Comparison of ENCODE assay signal across 8 cellular contexts in genomic region chrX:101931104-101931493, GRCh38. TPM values are rescaled to one million over a fixed set of nuclear protein-coding genes. Genes with fewer than 3 reads are reported as not detected.
DNase-seq lines count a peak whose midpoint lies in the region; ATAC-seq and TF ChIP-seq lines count a peak whose summit lies in the region.

No MANE protein-coding gene starts in this region.

- H3K4me3 ChIP-seq in iPS-18c (ENCODE audit: insufficient read depth, low read depth, low read length), result peak overlapping the region; percentile 44
- H3K4me3 ChIP-seq in mucosa of descending colon, result no peak overlapping the region

- DNase-seq in NCI-H2196 (lab: John Stamatoyannopoulos, UW; ENCODE audit: unreplicated experiment) (peak; percentile 6), NCI-H2196 treated with DMSO at 0.1 percent for 48 hours (lab: John Stamatoyannopoulos, UW; ENCODE audit: unreplicated experiment) (no peak), cerebellar cortex (ENCODE audit: low spot score) (no peak), mucosa of descending colon (no peak)
- no peak for DNase-seq in activated CD4-positive, alpha-beta memory T cell treated with anti-CD3 and anti-CD28 coated beads, Interleukin-2, amount 10 ng/mL, durations not matched to agents 7 days and 5 days

- peak overlapping the region; percentile 77 for H3K27ac Mint-ChIP-seq in activated CD4-positive, alpha-beta memory T cell treated with anti-CD3 and anti-CD28 coated beads, Interleukin-2, amount 10 ng/mL, durations not matched to agents 7 days and 5 days
- peak overlapping the region; percentile 94 for H3K27ac Mint-ChIP-seq in stimulated activated memory B cell treated with anti-CD40 and anti-IgM and Interleukin-4, amounts not matched to agents 10 μg/mL and 1 μg/mL and 100 μg/mL, for 72 hours

- POLR2A ChIA-PET in activated CD4-positive, alpha-beta memory T cell treated with anti-CD3 and anti-CD28 coated beads, Interleukin-2, amount 10 ng/mL, durations not matched to agents 7 days and 5 days (lab: Charles Lee), result interaction anchor here (1.7 kb wide), 1 partner anchor 540 kb away, joined by 9 read pairs; the partner anchor contains the start of gene RPL36A

- CTCF ChIA-PET in activated CD4-positive, alpha-beta memory T cell treated with anti-CD3 and anti-CD28 coated beads, Interleukin-2, amount 10 ng/mL, durations not matched to agents 7 days and 5 days (lab: Charles Lee), result no interaction called here

- peaks cover 11% of the 10 kb centered on the region for H3K4me1 Mint-ChIP-seq in activated CD4-positive, alpha-beta memory T cell treated with anti-CD3 and anti-CD28 coated beads, Interleukin-2, amount 10 ng/mL, durations not matched to agents 7 days and 5 days
- peaks cover 9% of the 10 kb centered on the region for H3K4me1 Mint-ChIP-seq in stimulated activated memory B cell treated with anti-CD40 and anti-IgM and Interleukin-4, amounts not matched to agents 10 μg/mL and 1 μg/mL and 100 μg/mL, for 72 hours

- H3K9me3 ChIP-seq in iPS-18c (ENCODE audit: control insufficient read depth, insufficient read depth, low read length), result peaks cover 11% of the 10 kb centered on the region
- H3K9me3 ChIP-seq in mucosa of descending colon, result no peaks in the 10 kb centered on the region

- peaks cover 5% of the 10 kb centered on the region for H3K36me3 Mint-ChIP-seq in activated CD4-positive, alpha-beta memory T cell treated with anti-CD3 and anti-CD28 coated beads, Interleukin-2, amount 10 ng/mL, durations not matched to agents 7 days and 5 days (ENCODE audit: low read depth)
- no peaks in the 10 kb centered on the region for H3K36me3 Mint-ChIP-seq in stimulated activated memory B cell treated with anti-CD40 and anti-IgM and Interleukin-4, amounts not matched to agents 10 μg/mL and 1 μg/mL and 100 μg/mL, for 72 hours

- H3K4me3 Mint-ChIP-seq in activated CD4-positive, alpha-beta memory T cell treated with anti-CD3 and anti-CD28 coated beads, Interleukin-2, amount 10 ng/mL, durations not matched to agents 7 days and 5 days, result peak overlapping the region; percentile 80
- H3K4me3 Mint-ChIP-seq in stimulated activated memory B cell treated with anti-CD40 and anti-IgM and Interleukin-4, amounts not matched to agents 10 μg/mL and 1 μg/mL and 100 μg/mL, for 72 hours, result peak overlapping the region; percentile 84

- H3K36me3 ChIP-seq in mucosa of descending colon (ENCODE audit: low read depth), result no peaks in the 10 kb centered on the region

- H3K9me3 Mint-ChIP-seq in activated CD4-positive, alpha-beta memory T cell treated with anti-CD3 and anti-CD28 coated beads, Interleukin-2, amount 10 ng/mL, durations not matched to agents 7 days and 5 days, result peaks cover 7% of the 10 kb centered on the region
- peaks cover 5% of the 10 kb centered on the region for H3K9me3 Mint-ChIP-seq in stimulated activated memory B cell treated with anti-CD40 and anti-IgM and Interleukin-4, amounts not matched to agents 10 μg/mL and 1 μg/mL and 100 μg/mL, for 72 hours

- intact Hi-C loops in mucosa of descending colon (cut with DNase I, micrococcal nuclease), result no loop called here

- no peaks in the 10 kb centered on the region for H3K4me1 ChIP-seq in mucosa of descending colon (ENCODE audit: low read depth)

- ATAC-seq in HG02884 (IDR thresholded peaks at IDR 0.05; ENCODE audit: unreplicated experiment) (peak; percentile 9), mucosa of descending colon (no peak)
- ATAC-seq in stimulated activated memory B cell treated with anti-CD40 and anti-IgM and Interleukin-4, amounts not matched to agents 10 μg/mL and 1 μg/mL and 100 μg/mL, for 72 hours, result peak; percentile 13

- TF ChIP-seq CTCF in mucosa of descending colon (IDR thresholded peaks at IDR 0.05), result no peak

- no peaks in the 10 kb centered on the region for H3K27me3 Mint-ChIP-seq in activated CD4-positive, alpha-beta memory T cell treated with anti-CD3 and anti-CD28 coated beads, Interleukin-2, amount 10 ng/mL, durations not matched to agents 7 days and 5 days
- no peaks in the 10 kb centered on the region for H3K27me3 Mint-ChIP-seq in stimulated activated memory B cell treated with anti-CD40 and anti-IgM and Interleukin-4, amounts not matched to agents 10 μg/mL and 1 μg/mL and 100 μg/mL, for 72 hours

RNA-seq across cellular contexts. Expression of gene ZMAT1, which starts 0.7 kb away (rescaled TPM):
- total RNA-seq in activated CD4-positive, alpha-beta memory T cell treated with anti-CD3 and anti-CD28 coated beads, Interleukin-2, amount 10 ng/mL, durations not matched to agents 7 days and 5 days, result 1 to 10 TPM; 3.0 to 3.6 TPM
- 1 to 10 TPM; 2.6 to 5.0 (median 3.6) TPM for total RNA-seq in mucosa of descending colon
